In genomic region chr3:58526124-58526957, GRCh38 we compare ENCODE assay signal across 11 cellular contexts. TPM values are rescaled to one million over a fixed set of nuclear protein-coding genes. Genes with fewer than 3 reads are reported as not detected.
A peak's percentile ranks its signal among the peaks of the same experiment; 100 is the strongest.
DNase-seq lines count a peak whose midpoint lies in the region; ATAC-seq and TF ChIP-seq lines count a peak whose summit lies in the region.
"Had no signal": no experiment of that assay in that cellular context is flagged by ENCODE, and none has a peak within 500 bp of the region (broad histone marks: within the 10 kb centered on the region; RNA-seq: fewer than 3 reads in every experiment).

No MANE protein-coding gene starts in this region.

- H3K4me2 ChIP-seq in HCT116 (ENCODE audit: low read length), result peak overlapping the region; percentile 76

- RAD21 ChIA-PET in HCT116 (lab: Charles Lee; ENCODE audit: low non-redundant PET in 1 of 2, low total read pairs in 2 of 2, uncharacterized antibody in 2 of 2, unreplicated experiment in 2 of 2), result interaction anchor here (0.6 to 1.6 kb wide), 2 partner anchors 34 kb away, joined by 3 read pairs; partner anchors contain the start of gene KCTD6 (in 2 of the 2)

- TF ChIP-seq POLR2A in HCT116 (IDR thresholded peaks at IDR 0.05; ENCODE audit: borderline replicate concordance, extremely low read depth, insufficient read depth, insufficient read length), result peak; percentile 53

- peak overlapping the region; percentile 40 for H3K27ac ChIP-seq in HCT116 (ENCODE audit: low read depth, low read length)
- no peak overlapping the region for H3K27ac ChIP-seq in coronary artery

- H3K27me3 ChIP-seq in HCT116 (ENCODE audit: insufficient read depth, low read length), result no peaks in the 10 kb centered on the region

- H2AFZ ChIP-seq in HCT116 (ENCODE audit: low read depth, low read length, poor library complexity, severe bottlenecking), result peak overlapping the region; percentile 36

- TF ChIP-seq RAD21 in HCT116 (IDR thresholded peaks at IDR 0.05; ENCODE audit: low read depth), result no peak

- H3K4me1 ChIP-seq in HCT116 (ENCODE audit: control insufficient read depth in 1 of 2, insufficient read depth in 2 of 2, low read length in 2 of 2), result peaks cover 9 to 15% of the 10 kb centered on the region in 2 experiments

- H4K20me1 ChIP-seq in HCT116 (ENCODE audit: insufficient read depth), result no peaks in the 10 kb centered on the region

- peak overlapping the region; percentile 35 for H3K9ac ChIP-seq in HCT116 (ENCODE audit: low read length)

- CTCF ChIA-PET in HCT116 (lab: Charles Lee), result interaction anchor here (1.1 to 2.4 kb wide), 3 partner anchors 35 to 220 kb away, joined by 6 to 12 read pairs (median 6); partner anchors contain the start of genes HTD2, KCTD6 and RPP14

- DNase-seq in 8988T (peak; percentile 71), HCT116 (ENCODE audit: low read depth, low spot score) (peak; percentile 88), SW 1271 (lab: John Stamatoyannopoulos, UW) (peak; percentile 12 to 59), hepatic stellate cell (ENCODE audit: low spot score) (peak; percentile 94), mucosa of gallbladder (ENCODE audit: low spot score) (no peak), coronary artery (ENCODE audit: low spot score) (no peak), mesothelial cell of epicardium (ENCODE audit: low spot score in 2 of 2, unreplicated experiment in 2 of 2) (no peak)
- DNase-seq: DMS79; effector memory CD8-positive, alpha-beta T cell had no signal

- TSS peak; percentile 76 for BruUV-seq in HCT116 (replicated peaks; lab: Mats Ljungman, UMichigan)

- TF ChIP-seq CTCF in HCT116 (IDR thresholded peaks at IDR 0.05 in 2 of 3, conservative IDR thresholded peaks at IDR 0.05 in 1 of 3; ENCODE audit: borderline replicate concordance in 1 of 3, insufficient read depth in 1 of 3, low read depth in 2 of 3, low read length in 2 of 3) (no peak), coronary artery (IDR thresholded peaks at IDR 0.05) (no peak), mesothelial cell of epicardium (IDR thresholded peaks at IDR 0.05; ENCODE audit: unreplicated experiment) (no peak)

- no peaks in the 10 kb centered on the region for H3K9me2 ChIP-seq in HCT116 (ENCODE audit: insufficient read depth)

- no peaks in the 10 kb centered on the region for H3K9me3 ChIP-seq in HCT116 (ENCODE audit: control insufficient read depth in 1 of 2, insufficient read depth in 1 of 2, low read depth in 1 of 2, low read length in 2 of 2)

- H3K27ac Mint-ChIP-seq in mesothelial cell of epicardium, result no peak overlapping the region
- H3K27ac Mint-ChIP-seq: T-helper 1 cell treated with Interleukin-12 subunit alpha and Interleukin-12 subunit beta and Interleukin-4 antibody, amounts not matched to agents 30 μg/mL and 1 μg/mL, for 36 hours had no signal

- H3K27me3 Mint-ChIP-seq in mesothelial cell of epicardium (ENCODE audit: low read depth), result peaks cover 7% of the 10 kb centered on the region
- H3K27me3 Mint-ChIP-seq: effector memory CD8-positive, alpha-beta T cell had no signal

- no peaks in the 10 kb centered on the region for H3K79me2 ChIP-seq in HCT116 (ENCODE audit: insufficient read depth, low read length)

- POLR2A ChIA-PET in HCT116 (lab: Charles Lee), result interaction anchor here (0.6 to 1.2 kb wide), 4 partner anchors 9 to 721 kb away, joined by 3 to 4 read pairs (median 3); partner anchors contain the start of genes HTD2, KCTD6 and RPP14

- H3K4me3 ChIP-seq in HCT116 (replicated peaks in 1 of 2; ENCODE audit: low read depth in 1 of 2, low read length in 2 of 2) (peak overlapping the region; percentile 38 to 50), coronary artery (no peak overlapping the region)

- peaks cover 2% of the 10 kb centered on the region for H3K36me3 Mint-ChIP-seq in mesothelial cell of epicardium

- H3K36me3 ChIP-seq in HCT116 (ENCODE audit: control insufficient read depth in 1 of 2, insufficient read depth in 2 of 2, low read length in 2 of 2), result no peaks in the 10 kb centered on the region

- peak; percentile 87 for ATAC-seq in HCT116
- no peak for ATAC-seq in GM18502 (IDR thresholded peaks at IDR 0.05; ENCODE audit: poor library complexity, unreplicated experiment)
- ATAC-seq: effector memory CD8-positive, alpha-beta T cell had no signal

- H3K9me3 Mint-ChIP-seq in mesothelial cell of epicardium, result no peaks in the 10 kb centered on the region
- H3K9me3 Mint-ChIP-seq: effector memory CD8-positive, alpha-beta T cell; T-helper 1 cell treated with Interleukin-12 subunit alpha and Interleukin-12 subunit beta and Interleukin-4 antibody, amounts not matched to agents 30 μg/mL and 1 μg/mL, for 36 hours had no signal

- H3K4me1 Mint-ChIP-seq in mesothelial cell of epicardium, result peaks cover 9% of the 10 kb centered on the region

- no peak overlapping the region for H3K4me3 Mint-ChIP-seq in mesothelial cell of epicardium
- H3K4me3 Mint-ChIP-seq: effector memory CD8-positive, alpha-beta T cell; T-helper 1 cell treated with Interleukin-12 subunit alpha and Interleukin-12 subunit beta and Interleukin-4 antibody, amounts not matched to agents 30 μg/mL and 1 μg/mL, for 36 hours had no signal

- intact Hi-C loops in HCT116 (cut with micrococcal nuclease), result loop anchor here (1.0 kb wide), 1 partner anchor 35 kb away; no protein-coding TSS in a partner anchor

TF ChIP-seq in HCT116, 20 proteins besides CTCF, POLR2A, EP300 and RAD21 (continues in another document):
- TF ChIP-seq POLR2AphosphoS5 (IDR thresholded peaks at IDR 0.05; ENCODE audit: low read depth, low read length) (peak; percentile 77), SIN3A (IDR thresholded peaks at IDR 0.05; ENCODE audit: low read depth) (no peak; the same call in 1 of the 2 replicates), CBX3 (IDR thresholded peaks at IDR 0.05; ENCODE audit: low read depth) (peak; percentile 90), ATF3 (IDR thresholded peaks at IDR 0.05) (no peak), SP1 (IDR thresholded peaks at IDR 0.05; ENCODE audit: low read depth) (peak; percentile 100), FOSL1 (IDR thresholded peaks at IDR 0.05; ENCODE audit: low read depth) (peak; percentile 88), MAX (IDR thresholded peaks at IDR 0.05) (peak; percentile 35; the same call in 1 of the 2 replicates), REST (IDR thresholded peaks at IDR 0.05; ENCODE audit: low read depth) (no peak), ELF1 (IDR thresholded peaks at IDR 0.05; ENCODE audit: borderline replicate concordance, low read depth) (no peak), ZNF274 (IDR thresholded peaks at IDR 0.05; ENCODE audit: low read depth, low read length) (no peak), CEBPB (IDR thresholded peaks at IDR 0.05; ENCODE audit: low read depth) (peak; percentile 99), JUND (IDR thresholded peaks at IDR 0.05) (peak; percentile 94)

RNA-seq across cellular contexts. Expression of gene ACOX2, which starts 10.6 kb away (rescaled TPM):
- total RNA-seq in HCT116 (2021; ENCODE audit: unreplicated experiment) (12.8 TPM), mucosa of gallbladder (19.5 TPM), mesothelial cell of epicardium (29.4 to 31.0 TPM (median 30.9 TPM) in 3 replicates)
- polyA plus RNA-seq in HCT116 (2012), result 11.6 and 15.9 TPM in 2 replicates

RNA-seq across cellular contexts. Expression of gene KCTD6, which starts 34.4 kb away (rescaled TPM):
- 12.0 TPM for total RNA-seq in HCT116 (2021; ENCODE audit: unreplicated experiment)
- polyA plus RNA-seq in HCT116 (2012), result 5.3 and 6.6 TPM in 2 replicates
- 11.0 TPM for total RNA-seq in mucosa of gallbladder
- 10.5 to 13.1 TPM (median 11.3 TPM) in 3 replicates for total RNA-seq in mesothelial cell of epicardium

RNA-seq across cellular contexts. Expression of gene FAM107A, which starts 50.9 kb away (rescaled TPM):
- not detected for total RNA-seq in HCT116 (2021; ENCODE audit: unreplicated experiment)
- 0.03 TPM in 1 of 2 replicates, not detected in the other for polyA plus RNA-seq in HCT116 (2012)
- total RNA-seq in mucosa of gallbladder, result 6.4 TPM
- total RNA-seq in mesothelial cell of epicardium, result not detected in 3 replicates

Comparison
In these comparisons a context has a peak if more than half of its experiments do, and no peak if none do; other contexts are left out.
1. DNase-seq: peak in 8988T (single experiment), HCT116 (single experiment), SW 1271 (2 of 2) and hepatic stellate cell (single experiment); none in mucosa of gallbladder (single experiment), coronary artery (single experiment) and mesothelial cell of epicardium (0 of 2).